Comparison of ENCODE assay signal across 39 cellular contexts in the genomic region with DNA sequence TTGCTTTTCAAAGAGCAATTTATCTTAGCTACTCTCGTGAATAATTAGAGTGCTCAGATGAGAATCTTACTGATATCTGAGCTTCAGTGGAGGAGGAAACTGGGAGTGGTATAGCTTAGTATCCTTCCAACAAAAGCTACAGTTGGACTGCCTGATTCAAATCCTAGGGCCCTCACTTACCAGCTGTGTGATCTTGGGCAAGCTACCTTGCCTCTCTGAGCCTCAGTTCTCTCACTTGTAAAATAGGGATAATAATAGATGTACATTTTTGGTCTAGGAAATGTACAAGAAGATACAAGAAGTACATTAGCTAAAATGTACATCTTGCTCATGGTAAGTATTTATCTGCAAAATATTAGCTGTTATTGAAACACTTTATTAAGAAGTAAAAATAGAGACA.
"Had no signal": no experiment of that assay in that cellular context is flagged by ENCODE, and none has a peak within 500 bp of the region (broad histone marks: within the 10 kb centered on the region; RNA-seq: fewer than 3 reads in every experiment).

No MANE protein-coding gene starts in this region.

- DNase-seq: activated effector memory CD4-positive, alpha-beta T cell treated with anti-CD3 and anti-CD28 coated beads, Interleukin-2, amount 50 U/mL, for 16 hours; activated effector memory CD4-positive, alpha-beta T cell treated with Interleukin-2 at 50 U/mL for 16 hours; activated gamma-delta T cell; activated gamma-delta T cell treated with Interleukin-2 at 50 U/mL for 16 hours; activated naive CD4-positive, alpha-beta T cell; activated naive CD4-positive, alpha-beta T cell treated with anti-CD3 and anti-CD28 coated beads for 36 hours; activated naive CD4-positive, alpha-beta T cell treated with anti-CD3 and anti-CD28 coated beads, Interleukin-2, amount 10 ng/mL, durations not matched to agents 7 days and 5 days; activated naive CD4-positive, alpha-beta T cell treated with anti-CD3 and anti-CD28 coated beads, Interleukin-2, amount 50 U/mL, for 16 hours; activated naive CD4-positive, alpha-beta T cell treated with Interleukin-2 at 50 U/mL for 16 hours; activated naive CD8-positive, alpha-beta T cell treated with anti-CD3 and anti-CD28 coated beads for 36 hours; activated naive CD8-positive, alpha-beta T cell treated with anti-CD3 and anti-CD28 coated beads, Interleukin-2, amount 10 ng/mL, durations not matched to agents 7 days and 5 days; activated naive CD8-positive, alpha-beta T cell treated with anti-CD3 and anti-CD28 coated beads, Interleukin-2, amount 50 U/mL, for 24 hours; activated T-cell treated with anti-CD3 and anti-CD28 coated beads, Interleukin-2, amount 50 U/mL, for 24 hours; activated T-cell treated with anti-CD3 and anti-CD28 coated beads, Interleukin-2, amount 50 U/mL, for 4 hours; activated T-cell treated with anti-CD3 and anti-CD28 coated beads, Interleukin-2, amount 50 U/mL, for 48 hours; activated T-cell treated with anti-CD3 and anti-CD28 coated beads, Interleukin-2, amount 50 U/mL, for 72 hours; adrenal gland; amniotic stem cell; amygdala; anterior cingulate cortex; aorta; body of pancreas; brain microvascular endothelial cell; caudate nucleus; central memory CD4-positive, alpha-beta T cell; cerebellar nuclear complex had no signal

- H3K9me3 ChIP-seq: adrenal gland, ascending aorta, body of pancreas, breast epithelium had no signal

- H3K36me3 ChIP-seq: adrenal gland, ascending aorta, brain microvascular endothelial cell, breast epithelium, cardiac muscle cell had no signal

- H3K27ac ChIP-seq: adrenal gland, ascending aorta, body of pancreas, brain microvascular endothelial cell, breast epithelium, cardiac muscle cell had no signal

- H3K36me3 Mint-ChIP-seq: activated naive CD4-positive, alpha-beta T cell treated with anti-CD3 and anti-CD28 coated beads, Interleukin-2, amount 10 ng/mL, durations not matched to agents 7 days and 5 days; activated naive CD4-positive, alpha-beta T cell treated with anti-CD3 and anti-CD28 coated beads, Interleukin-2, amount 50 U/mL, for 24 hours; activated naive CD8-positive, alpha-beta T cell; activated naive CD8-positive, alpha-beta T cell treated with anti-CD3 and anti-CD28 coated beads for 36 hours; activated naive CD8-positive, alpha-beta T cell treated with anti-CD3 and anti-CD28 coated beads, Interleukin-2, amount 10 ng/mL, durations not matched to agents 7 days and 5 days; brain had no signal

- H3K9me3 Mint-ChIP-seq: activated naive CD4-positive, alpha-beta T cell treated with anti-CD3 and anti-CD28 coated beads for 36 hours; activated T-helper 1 cell treated with anti-CD3 and anti-CD28 coated beads, Interleukin-12 subunit alpha, Interleukin-12 subunit beta, Interleukin-2, Interleukin-4 antibody, amounts not matched to agents 30 ng/mL and 10 ng/mL and 1 ng/mL, durations not matched to agents 14 hours and 24 hours and 36 hours had no signal

- H3K4me1 Mint-ChIP-seq: activated naive CD4-positive, alpha-beta T cell treated with anti-CD3 and anti-CD28 coated beads, Interleukin-2, amount 10 ng/mL, durations not matched to agents 7 days and 5 days; activated naive CD4-positive, alpha-beta T cell treated with anti-CD3 and anti-CD28 coated beads, Interleukin-2, amount 50 U/mL, for 24 hours; activated naive CD8-positive, alpha-beta T cell treated with anti-CD3 and anti-CD28 coated beads for 36 hours; activated naive CD8-positive, alpha-beta T cell treated with anti-CD3 and anti-CD28 coated beads, Interleukin-2, amount 10 ng/mL, durations not matched to agents 7 days and 5 days; activated naive CD8-positive, alpha-beta T cell treated with anti-CD3 and anti-CD28 coated beads, Interleukin-2, amount 50 U/mL, for 24 hours; activated T-helper 17 cell treated with anti-CD3 and anti-CD28 coated beads, Interleukin-2, amount 50 U/mL, for 72 hours; central memory CD8-positive, alpha-beta T cell had no signal

- FAIRE-seq: astrocyte, bronchial epithelial cell had no signal

- H3K4me3 Mint-ChIP-seq: activated naive CD4-positive, alpha-beta T cell treated with anti-CD3 and anti-CD28 coated beads for 36 hours; activated naive CD4-positive, alpha-beta T cell treated with anti-CD3 and anti-CD28 coated beads, Interleukin-2, amount 10 ng/mL, durations not matched to agents 7 days and 5 days; activated naive CD4-positive, alpha-beta T cell treated with anti-CD3 and anti-CD28 coated beads, Interleukin-2, amount 50 U/mL, for 24 hours; activated naive CD8-positive, alpha-beta T cell; activated naive CD8-positive, alpha-beta T cell treated with anti-CD3 and anti-CD28 coated beads for 36 hours; activated naive CD8-positive, alpha-beta T cell treated with anti-CD3 and anti-CD28 coated beads, Interleukin-2, amount 10 ng/mL, durations not matched to agents 7 days and 5 days; activated naive CD8-positive, alpha-beta T cell treated with anti-CD3 and anti-CD28 coated beads, Interleukin-2, amount 50 U/mL, for 24 hours; activated T-cell treated with anti-CD3 and anti-CD28 coated beads, Interleukin-2, amount 50 U/mL, for 24 hours; activated T-cell treated with anti-CD3 and anti-CD28 coated beads, Interleukin-2, amount 50 U/mL, for 4 hours; activated T-cell treated with anti-CD3 and anti-CD28 coated beads, Interleukin-2, amount 50 U/mL, for 72 hours; activated T-helper 1 cell treated with anti-CD3 and anti-CD28 coated beads, Interleukin-12 subunit alpha, Interleukin-12 subunit beta, Interleukin-2, Interleukin-4 antibody, amounts not matched to agents 30 ng/mL and 10 ng/mL and 1 ng/mL, durations not matched to agents 14 hours and 24 hours and 36 hours; activated T-helper 17 cell treated with anti-CD3 and anti-CD28 coated beads, Interleukin-2, amount 50 U/mL, for 72 hours; brain; central memory CD8-positive, alpha-beta T cell had no signal

- H3K27me3 ChIP-seq: ascending aorta, body of pancreas, brain microvascular endothelial cell, cardiac muscle cell had no signal

- H3K27ac Mint-ChIP-seq: activated naive CD4-positive, alpha-beta T cell treated with anti-CD3 and anti-CD28 coated beads for 36 hours; activated naive CD4-positive, alpha-beta T cell treated with anti-CD3 and anti-CD28 coated beads, Interleukin-2, amount 10 ng/mL, durations not matched to agents 7 days and 5 days; activated naive CD4-positive, alpha-beta T cell treated with anti-CD3 and anti-CD28 coated beads, Interleukin-2, amount 50 U/mL, for 24 hours; activated naive CD4-positive, alpha-beta T cell treated with anti-CD3 and anti-CD28 coated beads, Interleukin-2, amount 50 U/mL, for 72 hours; activated naive CD8-positive, alpha-beta T cell; activated naive CD8-positive, alpha-beta T cell treated with anti-CD3 and anti-CD28 coated beads for 36 hours; activated naive CD8-positive, alpha-beta T cell treated with anti-CD3 and anti-CD28 coated beads, Interleukin-2, amount 10 ng/mL, durations not matched to agents 7 days and 5 days; activated naive CD8-positive, alpha-beta T cell treated with anti-CD3 and anti-CD28 coated beads, Interleukin-2, amount 50 U/mL, for 24 hours; activated T-cell treated with anti-CD3 and anti-CD28 coated beads, Interleukin-2, amount 50 U/mL, for 24 hours; activated T-cell treated with anti-CD3 and anti-CD28 coated beads, Interleukin-2, amount 50 U/mL, for 72 hours; activated T-helper 1 cell treated with anti-CD3 and anti-CD28 coated beads, Interleukin-12 subunit alpha, Interleukin-12 subunit beta, Interleukin-2, Interleukin-4 antibody, amounts not matched to agents 30 ng/mL and 10 ng/mL and 1 ng/mL, durations not matched to agents 14 hours and 24 hours and 36 hours; activated T-helper 17 cell treated with anti-CD3 and anti-CD28 coated beads, Interleukin-2, amount 50 U/mL, for 72 hours; activated T-helper 2 cell treated with anti-CD3 and anti-CD28 coated beads, Interferon-gamma antibody, Interleukin-2, Interleukin-4, amounts not matched to agents 10 μg/mL and 5 μg/mL and 100 μg/mL, durations not matched to agents 14 hours and 24 hours and 36 hours; brain had no signal

- H3K4me3 ChIP-seq: adrenal gland, ascending aorta, body of pancreas, breast epithelium, cardiac muscle cell had no signal

- H3K4me1 ChIP-seq: adrenal gland, ascending aorta, body of pancreas, breast epithelium had no signal

- ATAC-seq: activated naive CD4-positive, alpha-beta T cell treated with anti-CD3 and anti-CD28 coated beads, Interleukin-2, amount 50 U/mL, for 72 hours; activated naive CD8-positive, alpha-beta T cell treated with anti-CD3 and anti-CD28 coated beads, Interleukin-2, amount 50 U/mL, for 24 hours; activated T-cell treated with anti-CD3 and anti-CD28 coated beads, Interleukin-2, amount 50 U/mL, for 4 hours; activated T-cell treated with anti-CD3 and anti-CD28 coated beads, Interleukin-2, amount 50 U/mL, for 72 hours; activated T-helper 17 cell treated with anti-CD3 and anti-CD28 coated beads, Interleukin-2, amount 50 U/mL, for 72 hours; body of pancreas had no signal

- H3K27me3 Mint-ChIP-seq: activated naive CD4-positive, alpha-beta T cell treated with anti-CD3 and anti-CD28 coated beads, Interleukin-2, amount 10 ng/mL, durations not matched to agents 7 days and 5 days; activated naive CD4-positive, alpha-beta T cell treated with anti-CD3 and anti-CD28 coated beads, Interleukin-2, amount 50 U/mL, for 24 hours; activated naive CD8-positive, alpha-beta T cell treated with anti-CD3 and anti-CD28 coated beads for 36 hours; activated naive CD8-positive, alpha-beta T cell treated with anti-CD3 and anti-CD28 coated beads, Interleukin-2, amount 10 ng/mL, durations not matched to agents 7 days and 5 days; activated T-cell treated with anti-CD3 and anti-CD28 coated beads, Interleukin-2, amount 50 U/mL, for 24 hours; brain; central memory CD8-positive, alpha-beta T cell had no signal
